18 cellular contexts compared by ENCODE assay signal in genomic region chr21:46266946-46267345, GRCh38.
"Had no signal": no experiment of that assay in that cellular context is flagged by ENCODE, and none has a peak within 500 bp of the region (broad histone marks: within the 10 kb centered on the region; RNA-seq: fewer than 3 reads in every experiment).

No MANE protein-coding gene starts in this region.

- H3K27ac Mint-ChIP-seq: natural killer cell treated with Interleukin-12 subunit alpha and Interleukin-12 subunit beta and Interleukin-15 and Interleukin-18, amount 100 ng/mL, for 72 hours; progenitor cell of endocrine pancreas had no signal

- H3K27me3 ChIP-seq: pancreas, testis, tibial nerve had no signal

- ATAC-seq: left colon; left ventricle myocardium superior; natural killer cell treated with Interleukin-12 subunit alpha and Interleukin-12 subunit beta and Interleukin-15 and Interleukin-18, amount 100 ng/mL, for 72 hours; pancreas; right cardiac atrium; stimulated activated naive CD8-positive, alpha-beta T cell treated with anti-CD3 and anti-CD28 coated beads, Interleukin-15, amount 100 ng/mL, for 72 hours had no signal

- H3K27me3 Mint-ChIP-seq: natural killer cell treated with Interleukin-12 subunit alpha and Interleukin-12 subunit beta and Interleukin-15 and Interleukin-18, amount 100 ng/mL, for 72 hours; progenitor cell of endocrine pancreas; stimulated activated naive CD8-positive, alpha-beta T cell treated with anti-CD3 and anti-CD28 coated beads, Interleukin-15, amount 100 ng/mL, for 72 hours had no signal

- H3K27ac ChIP-seq: pancreas, testis, tibial nerve had no signal

- H3K9me3 ChIP-seq: pancreas, testis, tibial nerve had no signal

- H3K4me1 ChIP-seq: pancreas, testis, tibial nerve had no signal

- H3K4me3 ChIP-seq: lung, pancreas, smooth muscle cell, testis, tibial nerve had no signal

- H3K4me3 Mint-ChIP-seq: natural killer cell treated with Interleukin-12 subunit alpha and Interleukin-12 subunit beta and Interleukin-15 and Interleukin-18, amount 100 ng/mL, for 72 hours; stimulated activated naive CD8-positive, alpha-beta T cell treated with anti-CD3 and anti-CD28 coated beads, Interleukin-15, amount 100 ng/mL, for 72 hours had no signal

- H3K4me1 Mint-ChIP-seq: stimulated activated naive CD8-positive, alpha-beta T cell treated with anti-CD3 and anti-CD28 coated beads, Interleukin-15, amount 100 ng/mL, for 72 hours had no signal

- H3K4me2 ChIP-seq: smooth muscle cell had no signal

- H3K9me3 Mint-ChIP-seq: natural killer cell treated with Interleukin-12 subunit alpha and Interleukin-12 subunit beta and Interleukin-15 and Interleukin-18, amount 100 ng/mL, for 72 hours; stimulated activated naive CD8-positive, alpha-beta T cell treated with anti-CD3 and anti-CD28 coated beads, Interleukin-15, amount 100 ng/mL, for 72 hours had no signal

- DNase-seq: dermis blood vessel endothelial cell; foreskin melanocyte; hippocampal formation; left colon; left ventricle myocardium superior; mesenchymal stem cell; midbrain; occipital lobe; pancreas; right cardiac atrium; stimulated activated CD4-positive, alpha-beta T cell treated with anti-CD3 and anti-CD28 coated beads, Interleukin-2, amount 100 ng/mL, for 48 hours; stimulated activated naive CD8-positive, alpha-beta T cell treated with anti-CD3 and anti-CD28 coated beads, Interleukin-15, amount 100 ng/mL, for 72 hours; testis had no signal
